Comparison of ENCODE assay signal across 23 cellular contexts in genomic region chr12:108191086-108191485, GRCh38.
"Had no signal": no experiment of that assay in that cellular context is flagged by ENCODE, and none has a peak within 500 bp of the region (broad histone marks: within the 10 kb centered on the region; RNA-seq: fewer than 3 reads in every experiment).

No MANE protein-coding gene starts in this region.

- H3K27ac Mint-ChIP-seq: activated CD4-positive, alpha-beta T cell treated with anti-CD3 and anti-CD28 coated beads for 36 hours; activated CD8-positive, alpha-beta T cell treated with anti-CD3 and anti-CD28 coated beads for 36 hours; activated naive CD4-positive, alpha-beta T cell treated with anti-CD3 and anti-CD28 coated beads, Interleukin-2, amount 10 ng/mL, durations not matched to agents 7 days and 5 days; activated naive CD8-positive, alpha-beta T cell treated with anti-CD3 and anti-CD28 coated beads for 36 hours; activated T-cell treated with anti-CD3 and anti-CD28 coated beads, Interleukin-2, amount 50 U/mL, for 72 hours; activated T-helper 2 cell treated with anti-CD3 and anti-CD28 coated beads, Interferon-gamma antibody, Interleukin-2, Interleukin-4, amounts not matched to agents 10 μg/mL and 5 μg/mL and 100 μg/mL, durations not matched to agents 14 hours and 24 hours and 36 hours had no signal

- H3K27me3 Mint-ChIP-seq: activated naive CD4-positive, alpha-beta T cell treated with anti-CD3 and anti-CD28 coated beads, Interleukin-2, amount 10 ng/mL, durations not matched to agents 7 days and 5 days had no signal

- H3K4me1 ChIP-seq: SJCRH30 had no signal

- H3K9ac ChIP-seq: SK-N-SH had no signal

- H3K9me3 Mint-ChIP-seq: activated CD8-positive, alpha-beta T cell treated with anti-CD3 and anti-CD28 coated beads for 36 hours; activated naive CD4-positive, alpha-beta T cell treated with anti-CD3 and anti-CD28 coated beads, Interleukin-2, amount 10 ng/mL, durations not matched to agents 7 days and 5 days; activated naive CD8-positive, alpha-beta T cell treated with anti-CD3 and anti-CD28 coated beads for 36 hours; activated T-cell treated with anti-CD3 and anti-CD28 coated beads, Interleukin-2, amount 50 U/mL, for 72 hours; activated T-helper 2 cell treated with anti-CD3 and anti-CD28 coated beads, Interferon-gamma antibody, Interleukin-2, Interleukin-4, amounts not matched to agents 10 μg/mL and 5 μg/mL and 100 μg/mL, durations not matched to agents 14 hours and 24 hours and 36 hours had no signal

- ATAC-seq: activated CD4-positive, alpha-beta T cell treated with anti-CD3 and anti-CD28 coated beads for 36 hours; activated CD8-positive, alpha-beta T cell treated with anti-CD3 and anti-CD28 coated beads for 36 hours; activated T-cell treated with anti-CD3 and anti-CD28 coated beads, Interleukin-2, amount 50 U/mL, for 72 hours had no signal

- H3K4me1 Mint-ChIP-seq: activated CD4-positive, alpha-beta T cell treated with anti-CD3 and anti-CD28 coated beads for 36 hours; activated naive CD4-positive, alpha-beta T cell treated with anti-CD3 and anti-CD28 coated beads, Interleukin-2, amount 10 ng/mL, durations not matched to agents 7 days and 5 days; activated naive CD8-positive, alpha-beta T cell treated with anti-CD3 and anti-CD28 coated beads for 36 hours had no signal

- H3K27ac ChIP-seq: brain microvascular endothelial cell, SJCRH30, WERI-Rb-1 had no signal

- DNase-seq: activated CD4-positive, alpha-beta T cell treated with anti-CD3 and anti-CD28 coated beads for 36 hours; activated CD4-positive, alpha-beta T cell treated with anti-CD3 and anti-CD28 coated beads, Interleukin-2, amount 50 U/mL, for 1 hour; activated CD8-positive, alpha-beta memory T cell treated with anti-CD3 and anti-CD28 coated beads, Interleukin-2, amount 50 U/mL, for 4 hours; activated CD8-positive, alpha-beta T cell treated with anti-CD3 and anti-CD28 coated beads for 36 hours; activated gamma-delta T cell treated with Interleukin-2 at 50 U/mL for 16 hours; activated naive CD4-positive, alpha-beta T cell treated with anti-CD3 and anti-CD28 coated beads, Interleukin-2, amount 10 ng/mL, durations not matched to agents 7 days and 5 days; activated naive CD8-positive, alpha-beta T cell treated with anti-CD3 and anti-CD28 coated beads for 36 hours; activated T-cell treated with anti-CD3 and anti-CD28 coated beads, Interleukin-2, amount 50 U/mL, for 72 hours; brain microvascular endothelial cell; Kasumi-1; MV-4-11; NCI-H1092 treated with DMSO at 0.1 percent for 48 hours; NCI-H1417 treated with DMSO at 0.1 percent for 48 hours; NCI-H2029; NCI-H2107; NCI-H510A; RPMI8226; SJCRH30; SK-N-SH; T-helper 1 cell; WERI-Rb-1 had no signal

- H3K36me3 Mint-ChIP-seq: activated naive CD4-positive, alpha-beta T cell treated with anti-CD3 and anti-CD28 coated beads, Interleukin-2, amount 10 ng/mL, durations not matched to agents 7 days and 5 days; activated naive CD8-positive, alpha-beta T cell treated with anti-CD3 and anti-CD28 coated beads for 36 hours had no signal

- H3K4me3 Mint-ChIP-seq: activated CD4-positive, alpha-beta T cell treated with anti-CD3 and anti-CD28 coated beads for 36 hours; activated CD8-positive, alpha-beta T cell treated with anti-CD3 and anti-CD28 coated beads for 36 hours; activated naive CD4-positive, alpha-beta T cell treated with anti-CD3 and anti-CD28 coated beads, Interleukin-2, amount 10 ng/mL, durations not matched to agents 7 days and 5 days; activated naive CD8-positive, alpha-beta T cell treated with anti-CD3 and anti-CD28 coated beads for 36 hours; activated T-cell treated with anti-CD3 and anti-CD28 coated beads, Interleukin-2, amount 50 U/mL, for 72 hours had no signal

- H3K4me3 ChIP-seq: cardiac muscle cell, SJCRH30 had no signal

- H3K9me3 ChIP-seq: SJCRH30, SK-N-SH had no signal

- H3K36me3 ChIP-seq: brain microvascular endothelial cell, cardiac muscle cell, SJCRH30, WERI-Rb-1 had no signal

- H3K27me3 ChIP-seq: brain microvascular endothelial cell, cardiac muscle cell, SJCRH30 had no signal

- H3K4me2 ChIP-seq: SK-N-SH had no signal
